14 cellular contexts compared by ENCODE assay signal in genomic region chr22:22955276-22955798, GRCh38.
DNase-seq lines count a peak whose midpoint lies in the region; ATAC-seq, FAIRE-seq and TF ChIP-seq lines count a peak whose summit lies in the region.
"Had no signal": no experiment of that assay in that cellular context is flagged by ENCODE, and none has a peak within 500 bp of the region (broad histone marks: within the 10 kb centered on the region; RNA-seq: fewer than 3 reads in every experiment).

No MANE protein-coding gene starts in this region.

- H3K9me3 ChIP-seq in DOHH2 (ENCODE audit: control insufficient read depth, insufficient read depth, low read length) (peaks cover 3% of the 10 kb centered on the region; the same call in 1 of the 2 replicates), left lung (no peaks in the 10 kb centered on the region), pancreas (no peaks in the 10 kb centered on the region)
- no peaks in the 10 kb centered on the region for H3K9me3 ChIP-seq in effector memory CD4-positive, alpha-beta T cell (ENCODE audit: control insufficient read depth, low read length)

- WGBS in pancreas, 2 donors, result 33 to 42% methylated on average over 5 of the region's 5 CpGs

- no peak overlapping the region for H3K9ac ChIP-seq in KMS-11

- no peaks in the 10 kb centered on the region for H3K36me3 ChIP-seq in DOHH2 (ENCODE audit: control insufficient read depth, low read length)
- H3K36me3 ChIP-seq in KMS-11 (ENCODE audit: insufficient read depth), result no peaks in the 10 kb centered on the region
- no peaks in the 10 kb centered on the region for H3K36me3 ChIP-seq in left lung
- H3K36me3 ChIP-seq in pancreas, result no peaks in the 10 kb centered on the region
- no peaks in the 10 kb centered on the region for H3K36me3 ChIP-seq in effector memory CD4-positive, alpha-beta T cell (ENCODE audit: control insufficient read depth, insufficient read depth, low read length)

- H3K27ac ChIP-seq in DOHH2 (ENCODE audit: low read depth, low read length) (peak overlapping the region; percentile 50), KMS-11 (no peak overlapping the region), left lung (no peak overlapping the region), pancreas (no peak overlapping the region)
- no peak overlapping the region for H3K27ac ChIP-seq in effector memory CD4-positive, alpha-beta T cell (ENCODE audit: insufficient read depth, low read length, poor library complexity, severe bottlenecking)
- H3K27ac ChIP-seq: PC-9 had no signal

- no peak overlapping the region for H3K4me3 Mint-ChIP-seq in activated B cell treated with CpG ODN at 0.5 μM for 24 hours
- H3K4me3 Mint-ChIP-seq: H9, T-cell had no signal

- CTCF ChIA-PET in activated B cell treated with CpG ODN at 0.5 μM for 24 hours (lab: Charles Lee), result interaction anchor here (0.7 to 8.8 kb wide), 53 partner anchors 11 to 983 kb away, joined by 3 to 265 read pairs (median 7); partner anchors contain the start of gene RAB36

- no peak for DNase-seq in activated B cell treated with CpG ODN at 0.5 μM for 24 hours
- peak; percentile 3 for DNase-seq in iPS-NIHi7 (ENCODE audit: extremely low spot score)
- DNase-seq in left lung, result no peak
- no peak for DNase-seq in pancreas
- DNase-seq in AML-193 (lab: John Stamatoyannopoulos, UW), result no peak
- DNase-seq in effector memory CD4-positive, alpha-beta T cell, result no peak
- DNase-seq: NCI-H1048, NCI-H2081 treated with DMSO at 0.1 percent for 48 hours, NCI-H524 treated with DMSO at 0.1 percent for 48 hours had no signal

- H3K27me3 Mint-ChIP-seq in activated B cell treated with CpG ODN at 0.5 μM for 24 hours, result no peaks in the 10 kb centered on the region

- H3K27ac Mint-ChIP-seq in activated B cell treated with CpG ODN at 0.5 μM for 24 hours, result peak overlapping the region; percentile 41
- H3K27ac Mint-ChIP-seq: H9, T-cell had no signal

- H3K27me3 ChIP-seq in DOHH2 (ENCODE audit: control insufficient read depth, low read length) (no peaks in the 10 kb centered on the region), KMS-11 (ENCODE audit: insufficient read depth, low read depth) (no peaks in the 10 kb centered on the region), left lung (peaks cover 12 to 62% of the 10 kb centered on the region in 2 donors), pancreas (no peaks in the 10 kb centered on the region)
- peaks cover 2% of the 10 kb centered on the region for H3K27me3 ChIP-seq in effector memory CD4-positive, alpha-beta T cell (replicated peaks; ENCODE audit: control insufficient read depth, insufficient read depth, low read length, poor library complexity, severe bottlenecking)

- peaks cover 13% of the 10 kb centered on the region for H3F3A ChIP-seq in DOHH2 (ENCODE audit: control insufficient read depth, insufficient read depth)

- H2AFZ ChIP-seq in KMS-11 (ENCODE audit: low read depth), result peak overlapping the region; percentile 41; the same call in 1 of the 2 replicates
- H2AFZ ChIP-seq: PC-9 had no signal

- no peaks in the 10 kb centered on the region for H3K9me2 ChIP-seq in DOHH2 (replicated peaks; ENCODE audit: control insufficient read depth, low read length)

- POLR2A ChIA-PET in activated B cell treated with CpG ODN at 0.5 μM for 24 hours (lab: Charles Lee), result interaction anchor here (0.6 to 3.2 kb wide), 31 partner anchors 10 to 844 kb away, joined by 3 to 38 read pairs (median 4); no protein-coding TSS in a partner anchor

- no peak for FAIRE-seq in pancreas (lab: Jason Lieb, UNC)

- intact Hi-C loops in activated B cell treated with CpG ODN at 0.5 μM for 24 hours (cut with micrococcal nuclease) (loop anchor here (2.0 to 10.0 kb wide), 5 partner anchors 21 to 981 kb away; no protein-coding TSS in a partner anchor), left lung (cut with DNase I) (no loop called here), pancreas (cut with DNase I) (loop anchor here (5.0 to 10.0 kb wide), 5 partner anchors 101 to 491 kb away; no protein-coding TSS in a partner anchor)

- H3K9me3 Mint-ChIP-seq in activated B cell treated with CpG ODN at 0.5 μM for 24 hours, result no peaks in the 10 kb centered on the region
- H3K9me3 Mint-ChIP-seq: T-cell had no signal

- H3K36me3 Mint-ChIP-seq in activated B cell treated with CpG ODN at 0.5 μM for 24 hours (ENCODE audit: low read depth), result no peaks in the 10 kb centered on the region
- H3K36me3 Mint-ChIP-seq: T-cell had no signal

- H3K4me3 ChIP-seq in DOHH2 (ENCODE audit: low read length) (no peak overlapping the region), KMS-11 (IDR thresholded peaks at IDR 0.05; ENCODE audit: insufficient read depth, low read depth, low read length) (no peak overlapping the region), left lung (no peak overlapping the region), pancreas (no peak overlapping the region)
- H3K4me3 ChIP-seq in effector memory CD4-positive, alpha-beta T cell (ENCODE audit: insufficient read depth, low read depth, low read length, poor library complexity, severe bottlenecking), result no peak overlapping the region
- H3K4me3 ChIP-seq: PC-9 had no signal

- H3K4me1 ChIP-seq in DOHH2 (ENCODE audit: control insufficient read depth, low read length) (peaks cover 58% of the 10 kb centered on the region), KMS-11 (ENCODE audit: low read depth, poor library complexity, severe bottlenecking) (peaks cover 61% of the 10 kb centered on the region), left lung (no peaks in the 10 kb centered on the region), pancreas (no peaks in the 10 kb centered on the region)
- no peaks in the 10 kb centered on the region for H3K4me1 ChIP-seq in effector memory CD4-positive, alpha-beta T cell (ENCODE audit: control insufficient read depth, insufficient read depth, low read length, poor library complexity, severe bottlenecking)

- H4K20me1 ChIP-seq in DOHH2 (ENCODE audit: control insufficient read depth, insufficient read depth, low read depth, low read length) (no peaks in the 10 kb centered on the region), KMS-11 (ENCODE audit: insufficient read depth) (no peaks in the 10 kb centered on the region)

- peaks cover 51% of the 10 kb centered on the region for H3K4me1 Mint-ChIP-seq in activated B cell treated with CpG ODN at 0.5 μM for 24 hours

- ATAC-seq in activated B cell treated with CpG ODN at 0.5 μM for 24 hours (ENCODE audit: low read depth), result no peak
- ATAC-seq in left lung, result no peak
- no peak for ATAC-seq in pancreas

- H3K4me2 ChIP-seq in DOHH2 (ENCODE audit: low read length) (peak overlapping the region; percentile 43), KMS-11 (peak overlapping the region; percentile 39)
- H3K4me2 ChIP-seq: PC-9 had no signal

- H3K79me2 ChIP-seq in DOHH2 (ENCODE audit: control insufficient read depth, low read length) (no peaks in the 10 kb centered on the region), KMS-11 (ENCODE audit: insufficient read depth, low read depth) (no peaks in the 10 kb centered on the region)

- TF ChIP-seq CTCF in DOHH2 (IDR thresholded peaks at IDR 0.05; ENCODE audit: low read depth, low read length, poor library complexity, severe bottlenecking) (no peak), KMS-11 (conservative IDR thresholded peaks at IDR 0.05; ENCODE audit: low read depth, low read length) (no peak), activated B cell treated with CpG ODN at 0.5 μM for 24 hours (IDR thresholded peaks at IDR 0.05) (no peak), left lung (IDR thresholded peaks at IDR 0.05) (no peak), pancreas (IDR thresholded peaks at IDR 0.05) (no peak)

Comparison
In these comparisons a context has a peak if more than half of its experiments do, and no peak if none do; other contexts are left out.
1. intact Hi-C loops: an anchor here in activated B cell treated with CpG ODN at 0.5 μM for 24 hours (2.0 to 10.0 kb wide) and pancreas (5.0 to 10.0 kb wide); none called in left lung.